1 cellular context compared by ENCODE assay signal in genomic region chr21:45380566-45380965, GRCh38.
TF ChIP-seq lines count a peak whose summit lies in the region.

No MANE protein-coding gene starts in this region.

TF ChIP-seq in H1, 55 proteins besides CTCF, POLR2A, EP300 and RAD21:
- TF ChIP-seq CHD2 (IDR thresholded peaks at IDR 0.05; ENCODE audit: low read length) = no peak
- no peak for TF ChIP-seq RBBP5 (IDR thresholded peaks at IDR 0.05; ENCODE audit: borderline replicate concordance, low read depth, low read length)
